Comparison of ENCODE assay signal across 18 cellular contexts in the genomic region with DNA sequence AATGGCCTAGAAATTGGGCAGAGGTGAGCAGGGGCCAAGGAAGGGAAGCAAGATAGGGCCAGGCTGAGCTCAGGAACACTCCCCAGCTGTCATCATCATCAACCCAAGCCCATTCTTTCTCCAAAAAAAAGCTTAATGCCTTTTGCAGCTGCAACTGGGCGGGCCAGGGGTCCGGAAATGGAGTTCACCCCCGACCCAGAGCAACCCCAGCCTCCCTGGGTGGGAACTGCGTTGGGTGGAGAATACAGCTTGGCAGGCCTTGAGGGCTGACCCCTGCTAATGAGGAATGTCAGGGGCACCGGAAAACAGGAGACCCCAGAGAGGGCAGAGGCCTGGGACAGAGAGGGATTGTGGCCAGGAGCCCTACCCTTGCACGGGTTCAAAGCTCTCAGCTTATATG.
DNase-seq lines count a peak whose midpoint lies in the region; ATAC-seq, FAIRE-seq and TF ChIP-seq lines count a peak whose summit lies in the region.
"Had no signal": no experiment of that assay in that cellular context is flagged by ENCODE, and none has a peak within 500 bp of the region (broad histone marks: within the 10 kb centered on the region; RNA-seq: fewer than 3 reads in every experiment).

No MANE protein-coding gene starts in this region.

- DNase-seq in astrocyte (ENCODE audit: low read depth) (no peak), hepatocyte (ENCODE audit: low spot score) (no peak), osteoblast (ENCODE audit: insufficient read length, low spot score, missing footprints) (peak; percentile 42), thoracic aorta (ENCODE audit: low spot score) (no peak), SIG-M5 (lab: John Stamatoyannopoulos, UW) (no peak)
- DNase-seq in activated CD8-positive, alpha-beta memory T cell treated with anti-CD3 and anti-CD28 coated beads, Interleukin-2, amount 10 ng/mL, durations not matched to agents 7 days and 5 days = no peak
- DNase-seq: activated T-cell treated with anti-CD3 and anti-CD28 coated beads, Interleukin-2, amount 50 U/mL, for 4 hours; foreskin fibroblast; NCI-H1092; NCI-H510A; occipital lobe; stimulated activated CD4-positive, alpha-beta T cell treated with anti-CD3 and anti-CD28 coated beads, Interleukin-2, amount 100 ng/mL, for 48 hours had no signal

- H3K9ac ChIP-seq in astrocyte (ENCODE audit: low read length) = peak overlapping the region; percentile 77

- H3K27ac ChIP-seq in astrocyte (ENCODE audit: low read depth, low read length) (peak overlapping the region; percentile 95), hepatocyte (peak overlapping the region; percentile 70), osteoblast (ENCODE audit: low read depth, low read length) (peak overlapping the region; percentile 45), thoracic aorta (peak overlapping the region; percentile 99 to 100)
- H3K27ac ChIP-seq: C4-2B had no signal

- peak overlapping the region; percentile 25 for H3K4me3 Mint-ChIP-seq in astrocyte (ENCODE audit: unreplicated experiment)
- H3K4me3 Mint-ChIP-seq in activated CD8-positive, alpha-beta memory T cell treated with anti-CD3 and anti-CD28 coated beads, Interleukin-2, amount 10 ng/mL, durations not matched to agents 7 days and 5 days = no peak overlapping the region
- H3K4me3 Mint-ChIP-seq: activated T-cell treated with anti-CD3 and anti-CD28 coated beads, Interleukin-2, amount 50 U/mL, for 4 hours; IgD-negative memory B cell; stimulated activated effector memory CD8-positive, alpha-beta T cell treated with anti-CD3 and anti-CD28 coated beads, Interleukin-12 subunit alpha, Interleukin-12 subunit beta, amount 100 ng/mL, for 72 hours had no signal

- no peaks in the 10 kb centered on the region for H3K9me3 ChIP-seq in astrocyte (ENCODE audit: insufficient read depth, low read depth, low read length)
- no peaks in the 10 kb centered on the region for H3K9me3 ChIP-seq in hepatocyte (ENCODE audit: low read depth)
- no peaks in the 10 kb centered on the region for H3K9me3 ChIP-seq in osteoblast (ENCODE audit: low read depth, low read length)
- no peaks in the 10 kb centered on the region for H3K9me3 ChIP-seq in thoracic aorta

- H3K27me3 Mint-ChIP-seq in astrocyte (ENCODE audit: low read depth, unreplicated experiment) = no peaks in the 10 kb centered on the region
- H3K27me3 Mint-ChIP-seq in activated CD8-positive, alpha-beta memory T cell treated with anti-CD3 and anti-CD28 coated beads, Interleukin-2, amount 10 ng/mL, durations not matched to agents 7 days and 5 days = peaks cover 28% of the 10 kb centered on the region

- peaks cover 15% of the 10 kb centered on the region for H3K36me3 Mint-ChIP-seq in astrocyte (ENCODE audit: low read depth, unreplicated experiment)
- no peaks in the 10 kb centered on the region for H3K36me3 Mint-ChIP-seq in activated CD8-positive, alpha-beta memory T cell treated with anti-CD3 and anti-CD28 coated beads, Interleukin-2, amount 10 ng/mL, durations not matched to agents 7 days and 5 days
- H3K36me3 Mint-ChIP-seq: stimulated activated effector memory CD8-positive, alpha-beta T cell treated with anti-CD3 and anti-CD28 coated beads, Interleukin-12 subunit alpha, Interleukin-12 subunit beta, amount 100 ng/mL, for 72 hours had no signal

- TF ChIP-seq CTCF in astrocyte (IDR thresholded peaks at IDR 0.05; ENCODE audit: insufficient read depth, low read depth, low read length) = no peak
- TF ChIP-seq CTCF in hepatocyte (IDR thresholded peaks at IDR 0.05; ENCODE audit: poor library complexity) = no peak
- TF ChIP-seq CTCF in osteoblast (IDR thresholded peaks at IDR 0.05; ENCODE audit: extremely low read depth, low read depth, low read length) = no peak
- TF ChIP-seq CTCF in thoracic aorta (IDR thresholded peaks at IDR 0.05) = no peak

- H3K4me1 Mint-ChIP-seq in astrocyte (ENCODE audit: low read depth, unreplicated experiment) = peaks cover 64% of the 10 kb centered on the region
- H3K4me1 Mint-ChIP-seq in activated CD8-positive, alpha-beta memory T cell treated with anti-CD3 and anti-CD28 coated beads, Interleukin-2, amount 10 ng/mL, durations not matched to agents 7 days and 5 days = no peaks in the 10 kb centered on the region

- H3K4me1 ChIP-seq in astrocyte (ENCODE audit: insufficient read depth, low read length) = peaks cover 91% of the 10 kb centered on the region
- H3K4me1 ChIP-seq in hepatocyte (ENCODE audit: insufficient read depth) = peaks cover 71% of the 10 kb centered on the region
- H3K4me1 ChIP-seq in osteoblast (ENCODE audit: insufficient read depth, low read length) = peaks cover 93% of the 10 kb centered on the region
- H3K4me1 ChIP-seq in thoracic aorta (ENCODE audit: control insufficient read depth in 1 of 2, low read depth in 2 of 2) = peaks cover 30 to 65% of the 10 kb centered on the region in 2 donors

- 71% methylated on average over 6 of the region's 6 CpGs for WGBS in hepatocyte (ENCODE audit: low lambda C conversion rate, missing lambda C conversion rate)

- H2AFZ ChIP-seq in astrocyte (ENCODE audit: low read depth, low read length) (no peak overlapping the region), hepatocyte (no peak overlapping the region), osteoblast (ENCODE audit: low read length) (no peak overlapping the region)

- H3K4me3 ChIP-seq in astrocyte (ENCODE audit: insufficient read depth, low read depth, low read length) (no peak overlapping the region), hepatocyte (no peak overlapping the region), osteoblast (ENCODE audit: insufficient read depth, low read length) (no peak overlapping the region), thoracic aorta (peak overlapping the region; percentile 82)

- H3K27me3 ChIP-seq in astrocyte (ENCODE audit: insufficient read depth, low read length) (no peaks in the 10 kb centered on the region), hepatocyte (no peaks in the 10 kb centered on the region), osteoblast (ENCODE audit: insufficient read depth, low read length) (no peaks in the 10 kb centered on the region), thoracic aorta (replicated peaks; ENCODE audit: insufficient read depth) (no peaks in the 10 kb centered on the region)

- peaks cover 29% of the 10 kb centered on the region for H4K20me1 ChIP-seq in astrocyte (ENCODE audit: insufficient read depth, low read length)
- peaks cover 19% of the 10 kb centered on the region for H4K20me1 ChIP-seq in hepatocyte (ENCODE audit: insufficient read depth, poor library complexity, severe bottlenecking)
- peaks cover 39% of the 10 kb centered on the region for H4K20me1 ChIP-seq in osteoblast (ENCODE audit: insufficient read depth, low read length)

- no peak overlapping the region for H3K27ac Mint-ChIP-seq in astrocyte (ENCODE audit: unreplicated experiment)
- no peak overlapping the region for H3K27ac Mint-ChIP-seq in activated CD8-positive, alpha-beta memory T cell treated with anti-CD3 and anti-CD28 coated beads, Interleukin-2, amount 10 ng/mL, durations not matched to agents 7 days and 5 days
- H3K27ac Mint-ChIP-seq: IgD-negative memory B cell; stimulated activated effector memory CD8-positive, alpha-beta T cell treated with anti-CD3 and anti-CD28 coated beads, Interleukin-12 subunit alpha, Interleukin-12 subunit beta, amount 100 ng/mL, for 72 hours had no signal

- H3K79me2 ChIP-seq in astrocyte (ENCODE audit: insufficient read depth, low read length) (peaks cover 89% of the 10 kb centered on the region), hepatocyte (peaks cover 68% of the 10 kb centered on the region), osteoblast (ENCODE audit: insufficient read depth, low read length) (peaks cover 75% of the 10 kb centered on the region)

- CTCF ChIA-PET in activated CD8-positive, alpha-beta memory T cell treated with anti-CD3 and anti-CD28 coated beads, Interleukin-2, amount 10 ng/mL, durations not matched to agents 7 days and 5 days (lab: Charles Lee) = interaction anchor here (0.6 kb wide), 1 partner anchor 51 kb away, joined by 3 read pairs; no protein-coding TSS in a partner anchor

- ATAC-seq in thoracic aorta (ENCODE audit: insufficient number of reproducible peaks, low FRiP score, low read depth) (no peak), HG03280 (IDR thresholded peaks at IDR 0.05; ENCODE audit: unreplicated experiment) (no peak), HG03135 (IDR thresholded peaks at IDR 0.05; ENCODE audit: unreplicated experiment) (no peak)
- ATAC-seq in activated CD8-positive, alpha-beta memory T cell treated with anti-CD3 and anti-CD28 coated beads, Interleukin-2, amount 10 ng/mL, durations not matched to agents 7 days and 5 days = no peak
- ATAC-seq: activated T-cell treated with anti-CD3 and anti-CD28 coated beads, Interleukin-2, amount 50 U/mL, for 4 hours; stimulated activated effector memory CD8-positive, alpha-beta T cell treated with anti-CD3 and anti-CD28 coated beads, Interleukin-12 subunit alpha, Interleukin-12 subunit beta, amount 100 ng/mL, for 72 hours had no signal

- H3K9me2 ChIP-seq in hepatocyte (replicated peaks; ENCODE audit: insufficient read depth) = no peaks in the 10 kb centered on the region

- no peak for FAIRE-seq in astrocyte (lab: Jason Lieb, UNC)
- FAIRE-seq: keratinocyte had no signal

- H3K4me2 ChIP-seq in astrocyte (ENCODE audit: low read length) (peak overlapping the region; percentile 69), hepatocyte (no peak overlapping the region), osteoblast (ENCODE audit: insufficient read depth, low read length) (no peak overlapping the region)

- H3K36me3 ChIP-seq in astrocyte (ENCODE audit: insufficient read depth, low read length) (no peaks in the 10 kb centered on the region), hepatocyte (replicated peaks; ENCODE audit: insufficient read depth, low read depth) (no peaks in the 10 kb centered on the region), osteoblast (ENCODE audit: insufficient read depth, low read length) (peaks cover 4% of the 10 kb centered on the region), thoracic aorta (peaks cover 12% of the 10 kb centered on the region)

- H3K9me3 Mint-ChIP-seq in astrocyte (ENCODE audit: unreplicated experiment) = peaks cover 2% of the 10 kb centered on the region
- no peaks in the 10 kb centered on the region for H3K9me3 Mint-ChIP-seq in activated CD8-positive, alpha-beta memory T cell treated with anti-CD3 and anti-CD28 coated beads, Interleukin-2, amount 10 ng/mL, durations not matched to agents 7 days and 5 days (ENCODE audit: low read depth)
- H3K9me3 Mint-ChIP-seq: activated T-cell treated with anti-CD3 and anti-CD28 coated beads, Interleukin-2, amount 50 U/mL, for 4 hours; IgD-negative memory B cell; stimulated activated effector memory CD8-positive, alpha-beta T cell treated with anti-CD3 and anti-CD28 coated beads, Interleukin-12 subunit alpha, Interleukin-12 subunit beta, amount 100 ng/mL, for 72 hours had no signal

Comparison
In these comparisons a context has a peak if more than half of its experiments do, and no peak if none do; other contexts are left out.
1. H3K27ac ChIP-seq: peak in every context shown above with its lines; median percentile 100 in thoracic aorta; 95 in astrocyte; 70 in hepatocyte; 45 in osteoblast.